In the genomic region with DNA sequence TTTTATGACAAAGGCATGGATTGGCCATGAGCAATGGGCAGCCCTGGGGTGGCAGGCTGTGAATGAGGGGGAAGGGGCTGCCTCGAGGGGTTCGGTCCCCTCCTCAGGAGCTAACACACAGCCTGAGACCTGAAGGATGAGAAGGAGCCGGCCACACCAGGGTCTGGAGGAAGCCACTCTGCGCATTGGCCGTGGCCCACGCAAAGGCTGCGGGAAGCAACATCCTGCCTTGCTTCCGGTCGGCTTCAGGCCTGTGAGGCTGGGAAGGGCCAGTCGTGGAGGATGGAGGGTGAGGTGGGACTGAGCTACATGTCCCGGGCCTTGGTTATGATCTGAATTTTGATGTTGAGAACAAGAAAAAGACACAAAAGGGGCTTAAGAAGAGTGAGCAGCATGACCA, we compare ENCODE assay signal across 16 cellular contexts. TPM values are rescaled to one million over a fixed set of nuclear protein-coding genes. Genes with fewer than 3 reads are reported as not detected.
DNase-seq lines count a peak whose midpoint lies in the region; ATAC-seq, FAIRE-seq and TF ChIP-seq lines count a peak whose summit lies in the region.
"Had no signal": no experiment of that assay in that cellular context is flagged by ENCODE, and none has a peak within 500 bp of the region (broad histone marks: within the 10 kb centered on the region; RNA-seq: fewer than 3 reads in every experiment).

No MANE protein-coding gene starts in this region.

- H3K9me3 Mint-ChIP-seq in stimulated activated naive CD8-positive, alpha-beta T cell treated with anti-CD3 and anti-CD28 coated beads, Interleukin-15, Interleukin-2, amounts not matched to agents 100 ng/mL and 50 ng/mL, for 24 hours: no peaks in the 10 kb centered on the region
- H3K9me3 Mint-ChIP-seq in activated CD4-positive, alpha-beta memory T cell treated with anti-CD3 and anti-CD28 coated beads, Interleukin-2, amount 10 ng/mL, durations not matched to agents 7 days and 5 days: no peaks in the 10 kb centered on the region
- no peaks in the 10 kb centered on the region for H3K9me3 Mint-ChIP-seq in naive thymus-derived CD8-positive, alpha-beta T cell
- H3K9me3 Mint-ChIP-seq: memory B cell, naive B cell, WTC11 had no signal

- CTCF ChIA-PET in activated CD4-positive, alpha-beta memory T cell treated with anti-CD3 and anti-CD28 coated beads, Interleukin-2, amount 10 ng/mL, durations not matched to agents 7 days and 5 days (lab: Charles Lee): interaction anchor here (1.5 kb wide), 2 partner anchors 286 to 294 kb away, joined by 3 to 7 read pairs; a partner anchor contains a TSS

- POLR2A ChIA-PET in activated CD4-positive, alpha-beta memory T cell treated with anti-CD3 and anti-CD28 coated beads, Interleukin-2, amount 10 ng/mL, durations not matched to agents 7 days and 5 days (lab: Charles Lee): interaction anchor here (1.6 to 1.7 kb wide), 2 partner anchors 10 to 49 kb away, joined by 5 to 9 read pairs; a partner anchor contains a TSS
- POLR2A ChIA-PET in naive thymus-derived CD8-positive, alpha-beta T cell (lab: Charles Lee): interaction anchor here (1.2 to 28.6 kb wide), 8 partner anchors 9 to 281 kb away, joined by 3 to 674 read pairs (median 10); a partner anchor contains a TSS

- intact Hi-C loops in kidney (cut with DNase I): no loop called here

- no peak for DNase-seq in stimulated activated naive CD8-positive, alpha-beta T cell treated with anti-CD3 and anti-CD28 coated beads, Interleukin-15, Interleukin-2, amounts not matched to agents 100 U/mL and 50 U/mL, for 24 hours
- no peak for DNase-seq in activated CD4-positive, alpha-beta memory T cell treated with anti-CD3 and anti-CD28 coated beads, Interleukin-2, amount 10 ng/mL, durations not matched to agents 7 days and 5 days
- no peak for DNase-seq in naive thymus-derived CD8-positive, alpha-beta T cell
- DNase-seq in kidney: no peak
- DNase-seq in NCI-H526 treated with DMSO at 0.1 percent for 48 hours (lab: John Stamatoyannopoulos, UW): no peak
- DNase-seq: caudate nucleus, erythroblast, naive B cell, NCI-H1417, NCI-H524 treated with DMSO at 0.1 percent for 48 hours, posterior cingulate gyrus had no signal

- no peak overlapping the region for H3K27ac ChIP-seq in kidney (ENCODE audit: low read depth in 2 of 2, low read length in 2 of 2)

- no peaks in the 10 kb centered on the region for H3K9me3 ChIP-seq in kidney (ENCODE audit: control insufficient read depth in 1 of 2, low read length in 2 of 2)

- no peak for TF ChIP-seq CTCF in kidney (IDR thresholded peaks at IDR 0.05; ENCODE audit: borderline replicate concordance, extremely low read depth, insufficient read depth)

- H3K4me3 ChIP-seq in kidney (ENCODE audit: low read length in 2 of 2): no peak overlapping the region

- no peak for FAIRE-seq in kidney (lab: Jason Lieb, UNC)
- FAIRE-seq: frontal cortex had no signal

- peaks cover 8% of the 10 kb centered on the region for H3K36me3 Mint-ChIP-seq in stimulated activated naive CD8-positive, alpha-beta T cell treated with anti-CD3 and anti-CD28 coated beads, Interleukin-15, Interleukin-2, amounts not matched to agents 100 ng/mL and 50 ng/mL, for 24 hours (ENCODE audit: low read depth)
- peaks cover 1% of the 10 kb centered on the region for H3K36me3 Mint-ChIP-seq in activated CD4-positive, alpha-beta memory T cell treated with anti-CD3 and anti-CD28 coated beads, Interleukin-2, amount 10 ng/mL, durations not matched to agents 7 days and 5 days (ENCODE audit: low read depth)
- peaks cover 0 to 10% (median 3%) of the 10 kb centered on the region in 3 donors for H3K36me3 Mint-ChIP-seq in naive thymus-derived CD8-positive, alpha-beta T cell
- H3K36me3 Mint-ChIP-seq: memory B cell, naive B cell, WTC11 had no signal

- no peaks in the 10 kb centered on the region for H3K4me1 ChIP-seq in kidney (ENCODE audit: control insufficient read depth in 1 of 2, insufficient read depth in 1 of 2, low read depth in 1 of 2, low read length in 2 of 2)

- no peak overlapping the region for H3K4me3 Mint-ChIP-seq in stimulated activated naive CD8-positive, alpha-beta T cell treated with anti-CD3 and anti-CD28 coated beads, Interleukin-15, Interleukin-2, amounts not matched to agents 100 ng/mL and 50 ng/mL, for 24 hours
- H3K4me3 Mint-ChIP-seq in activated CD4-positive, alpha-beta memory T cell treated with anti-CD3 and anti-CD28 coated beads, Interleukin-2, amount 10 ng/mL, durations not matched to agents 7 days and 5 days: no peak overlapping the region
- H3K4me3 Mint-ChIP-seq in naive thymus-derived CD8-positive, alpha-beta T cell: peak overlapping the region in 6 of 10 donors; percentile 9 to 49 (median 21)
- H3K4me3 Mint-ChIP-seq: memory B cell, naive B cell, WTC11 had no signal

- H3K4me1 Mint-ChIP-seq in stimulated activated naive CD8-positive, alpha-beta T cell treated with anti-CD3 and anti-CD28 coated beads, Interleukin-15, Interleukin-2, amounts not matched to agents 100 ng/mL and 50 ng/mL, for 24 hours (ENCODE audit: low read depth): peaks cover 78% of the 10 kb centered on the region
- peaks cover 67% of the 10 kb centered on the region for H3K4me1 Mint-ChIP-seq in activated CD4-positive, alpha-beta memory T cell treated with anti-CD3 and anti-CD28 coated beads, Interleukin-2, amount 10 ng/mL, durations not matched to agents 7 days and 5 days
- peaks cover 34 to 87% (median 80%) of the 10 kb centered on the region in 4 donors for H3K4me1 Mint-ChIP-seq in naive thymus-derived CD8-positive, alpha-beta T cell

- H3K27ac Mint-ChIP-seq in stimulated activated naive CD8-positive, alpha-beta T cell treated with anti-CD3 and anti-CD28 coated beads, Interleukin-15, Interleukin-2, amounts not matched to agents 100 ng/mL and 50 ng/mL, for 24 hours: peak overlapping the region; percentile 81
- H3K27ac Mint-ChIP-seq in activated CD4-positive, alpha-beta memory T cell treated with anti-CD3 and anti-CD28 coated beads, Interleukin-2, amount 10 ng/mL, durations not matched to agents 7 days and 5 days: peak overlapping the region; percentile 63
- H3K27ac Mint-ChIP-seq in naive thymus-derived CD8-positive, alpha-beta T cell: peak overlapping the region; percentile 83 to 100 (median 95)
- H3K27ac Mint-ChIP-seq: WTC11 had no signal

- no peak overlapping the region for H3K9ac ChIP-seq in kidney (ENCODE audit: low read length in 2 of 2)

- no peak for ATAC-seq in stimulated activated naive CD8-positive, alpha-beta T cell treated with anti-CD3 and anti-CD28 coated beads, Interleukin-15, Interleukin-2, amounts not matched to agents 100 U/mL and 50 U/mL, for 24 hours
- no peak for ATAC-seq in naive thymus-derived CD8-positive, alpha-beta T cell
- ATAC-seq in GM21526 (IDR thresholded peaks at IDR 0.05; ENCODE audit: low FRiP score, unreplicated experiment): no peak
- ATAC-seq: WTC11 had no signal

- H3K36me3 ChIP-seq in kidney (ENCODE audit: control insufficient read depth in 1 of 2, insufficient read depth in 2 of 2, low read length in 2 of 2): no peaks in the 10 kb centered on the region

- no peaks in the 10 kb centered on the region for H3K27me3 Mint-ChIP-seq in stimulated activated naive CD8-positive, alpha-beta T cell treated with anti-CD3 and anti-CD28 coated beads, Interleukin-15, Interleukin-2, amounts not matched to agents 100 ng/mL and 50 ng/mL, for 24 hours
- H3K27me3 Mint-ChIP-seq in activated CD4-positive, alpha-beta memory T cell treated with anti-CD3 and anti-CD28 coated beads, Interleukin-2, amount 10 ng/mL, durations not matched to agents 7 days and 5 days: no peaks in the 10 kb centered on the region
- H3K27me3 Mint-ChIP-seq in naive thymus-derived CD8-positive, alpha-beta T cell: no peaks in the 10 kb centered on the region
- H3K27me3 Mint-ChIP-seq: memory B cell, naive B cell had no signal

RNA-seq across cellular contexts. Expression of a gene that starts 49.4 kb away (rescaled TPM):
- 100 to 1,000 TPM; 137 to 140 TPM for total RNA-seq in activated CD4-positive, alpha-beta memory T cell treated with anti-CD3 and anti-CD28 coated beads, Interleukin-2, amount 10 ng/mL, durations not matched to agents 7 days and 5 days
- 100 to 1,000 TPM; 251 to 268 TPM for total RNA-seq in naive thymus-derived CD8-positive, alpha-beta T cell
- 100 to 1,000 TPM; 409 to 533 (median 504) TPM for polyA plus RNA-seq in naive thymus-derived CD8-positive, alpha-beta T cell
- total RNA-seq in kidney: 19.9 TPM
- 25.4 TPM for polyA plus RNA-seq in kidney (ENCODE audit: insufficient read depth, low read depth, low replicate concordance)

Comparison
In these comparisons a context has a peak if more than half of its experiments do, and no peak if none do; other contexts are left out.
1. H3K4me3 Mint-ChIP-seq: peak in naive thymus-derived CD8-positive, alpha-beta T cell (6 of 10); none in stimulated activated naive CD8-positive, alpha-beta T cell treated with anti-CD3 and anti-CD28 coated beads, Interleukin-15, Interleukin-2, amounts not matched to agents 100 ng/mL and 50 ng/mL, for 24 hours (single experiment) and activated CD4-positive, alpha-beta memory T cell treated with anti-CD3 and anti-CD28 coated beads, Interleukin-2, amount 10 ng/mL, durations not matched to agents 7 days and 5 days (single experiment).
2. Peak in every context shown above with its lines, with median percentiles within 50 percentile points of each other: H3K27ac Mint-ChIP-seq.